Comparison of ENCODE assay signal across 8 cellular contexts in genomic region chr5:80238778-80239679, GRCh38. TPM values are rescaled to one million over a fixed set of nuclear protein-coding genes. Genes with fewer than 3 reads are reported as not detected.
DNase-seq lines count a peak whose midpoint lies in the region; ATAC-seq, FAIRE-seq and TF ChIP-seq lines count a peak whose summit lies in the region.

No MANE protein-coding gene starts in this region.

- no peak overlapping the region for H3K9ac ChIP-seq in GM23248
- H3K9ac ChIP-seq in endodermal cell (ENCODE audit: extremely low read depth, low read length, poor library complexity, severe bottlenecking): no peak overlapping the region

- in situ Hi-C loops in GM23248 (cut with MboI): no loop called here

- peak overlapping the region; percentile 9 for H3K4me2 ChIP-seq in GM23248 (ENCODE audit: unreplicated experiment)

- peaks cover 29% of the 10 kb centered on the region for H3K9me3 Mint-ChIP-seq in endodermal cell
- peaks cover 4% of the 10 kb centered on the region for H3K9me3 Mint-ChIP-seq in type B pancreatic cell

- DNase-seq in GM23248: peak; percentile 68
- DNase-seq in NCI-H774 (lab: John Stamatoyannopoulos, UW): peak; percentile 51
- no peak for DNase-seq in endodermal cell
- peak; percentile 55 for DNase-seq in occipital lobe (lab: John Stamatoyannopoulos, UW)
- DNase-seq in amniotic stem cell (lab: John Stamatoyannopoulos, UW): no peak
- DNase-seq in GM19239 (ENCODE audit: insufficient read length, low spot score): no peak
- DNase-seq in type B pancreatic cell (ENCODE audit: extremely low spot score, unreplicated experiment): no peak

- H3K27me3 Mint-ChIP-seq in endodermal cell (ENCODE audit: insufficient read depth) (no peaks in the 10 kb centered on the region), type B pancreatic cell (no peaks in the 10 kb centered on the region)

- H3K4me3 ChIP-seq in GM23248 (no peak overlapping the region), endodermal cell (ENCODE audit: low read length) (no peak overlapping the region)

- 26 to 33% methylated on average over 8 of the region's 8 CpGs for WGBS in GM23248 (ENCODE audit: low coverage in 1 of 2, low lambda C conversion rate in 2 of 2, missing lambda C conversion rate in 2 of 2), 2 experiments
- 94 to 100% methylated on average over 1 to 8 of the region's 8 CpGs for WGBS in endodermal cell (ENCODE audit: insufficient coverage in 1 of 2, insufficient read length in 1 of 2), 2 experiments

- peaks cover 55% of the 10 kb centered on the region for H3K36me3 Mint-ChIP-seq in endodermal cell (ENCODE audit: low read depth)
- peaks cover 16% of the 10 kb centered on the region for H3K36me3 Mint-ChIP-seq in type B pancreatic cell

- no peaks in the 10 kb centered on the region for H4K20me1 ChIP-seq in GM23248 (ENCODE audit: insufficient read depth)

- H3K9me2 ChIP-seq in GM23248 (ENCODE audit: insufficient read depth): no peaks in the 10 kb centered on the region

- no peak for ATAC-seq in GM21576 (IDR thresholded peaks at IDR 0.05; ENCODE audit: unreplicated experiment)

- no peak overlapping the region for H2AFZ ChIP-seq in GM23248

- H3K27me3 ChIP-seq in GM23248 (replicated peaks; ENCODE audit: insufficient read depth) (no peaks in the 10 kb centered on the region), endodermal cell (ENCODE audit: control insufficient read depth, insufficient read depth, low read length, poor library complexity, severe bottlenecking) (no peaks in the 10 kb centered on the region)

- H3K79me2 ChIP-seq in GM23248 (ENCODE audit: insufficient read depth): peaks cover 50% of the 10 kb centered on the region

- no peak for TF ChIP-seq CTCF in endodermal cell (conservative IDR thresholded peaks at IDR 0.05)
- no peak for TF ChIP-seq CTCF in type B pancreatic cell (conservative IDR thresholded peaks at IDR 0.05)

- peaks cover 11% of the 10 kb centered on the region for H3F3A ChIP-seq in GM23248 (ENCODE audit: insufficient read depth)

- H3K4me1 ChIP-seq in GM23248 (ENCODE audit: insufficient read depth) (peaks cover 20% of the 10 kb centered on the region), endodermal cell (ENCODE audit: control insufficient read depth, insufficient read depth, low read length) (no peaks in the 10 kb centered on the region)

- H3K27ac ChIP-seq in GM23248 (no peak overlapping the region), endodermal cell (ENCODE audit: low read depth, low read length) (no peak overlapping the region)

- H3K4me1 Mint-ChIP-seq in endodermal cell (peaks cover 17% of the 10 kb centered on the region), type B pancreatic cell (ENCODE audit: unreplicated experiment) (peaks cover 14% of the 10 kb centered on the region)

- peaks cover 7% of the 10 kb centered on the region; the same call in 1 of the 2 replicates for H3K36me3 ChIP-seq in GM23248 (ENCODE audit: low read depth)
- H3K36me3 ChIP-seq in endodermal cell (ENCODE audit: control insufficient read depth, insufficient read depth, low read length): peaks cover 71% of the 10 kb centered on the region

- peak overlapping the region; percentile 13 for H3K27ac Mint-ChIP-seq in endodermal cell
- no peak overlapping the region for H3K27ac Mint-ChIP-seq in type B pancreatic cell

- no peak for FAIRE-seq in GM19239 (lab: Jason Lieb, UNC)

- H3K4me3 Mint-ChIP-seq in endodermal cell: no peak overlapping the region
- no peak overlapping the region for H3K4me3 Mint-ChIP-seq in type B pancreatic cell

- no peaks in the 10 kb centered on the region for H3K9me3 ChIP-seq in GM23248 (ENCODE audit: low read depth)
- peaks cover 37% of the 10 kb centered on the region for H3K9me3 ChIP-seq in endodermal cell (ENCODE audit: control insufficient read depth, low read length)

RNA-seq across cellular contexts. Expression of gene SERINC5, which starts 16.8 kb away (rescaled TPM):
- total RNA-seq in GM23248 (2014; rRNA removed; shearing (Covaris generic)): 11.7 and 11.8 TPM in 2 replicates
- 5.4 TPM in 2 replicates for polyA plus RNA-seq in GM23248 (2016; fragmentation: Nextera tagmentation; extraction: Ambion mirVana)
- total RNA-seq in endodermal cell (100 to 1,000 TPM; 134 to 183 TPM), occipital lobe (60.8 TPM), type B pancreatic cell (ENCODE audit: low replicate concordance) (59.0 and 161 TPM in 2 replicates)
- 34.9 TPM for polyA plus RNA-seq in endodermal cell (2013, experiment 1 of 2)
- polyA plus RNA-seq in endodermal cell (2013, experiment 2 of 2): 34.7 TPM

Comparison
In these comparisons a context has a peak if more than half of its experiments do, and no peak if none do; other contexts are left out.
1. DNase-seq: peak in GM23248 (single experiment), NCI-H774 (single experiment) and occipital lobe (single experiment); none in endodermal cell (single experiment), amniotic stem cell (single experiment), GM19239 (single experiment) and type B pancreatic cell (single experiment).